ENCODE assay signal across 1 cellular context in the genomic region with DNA sequence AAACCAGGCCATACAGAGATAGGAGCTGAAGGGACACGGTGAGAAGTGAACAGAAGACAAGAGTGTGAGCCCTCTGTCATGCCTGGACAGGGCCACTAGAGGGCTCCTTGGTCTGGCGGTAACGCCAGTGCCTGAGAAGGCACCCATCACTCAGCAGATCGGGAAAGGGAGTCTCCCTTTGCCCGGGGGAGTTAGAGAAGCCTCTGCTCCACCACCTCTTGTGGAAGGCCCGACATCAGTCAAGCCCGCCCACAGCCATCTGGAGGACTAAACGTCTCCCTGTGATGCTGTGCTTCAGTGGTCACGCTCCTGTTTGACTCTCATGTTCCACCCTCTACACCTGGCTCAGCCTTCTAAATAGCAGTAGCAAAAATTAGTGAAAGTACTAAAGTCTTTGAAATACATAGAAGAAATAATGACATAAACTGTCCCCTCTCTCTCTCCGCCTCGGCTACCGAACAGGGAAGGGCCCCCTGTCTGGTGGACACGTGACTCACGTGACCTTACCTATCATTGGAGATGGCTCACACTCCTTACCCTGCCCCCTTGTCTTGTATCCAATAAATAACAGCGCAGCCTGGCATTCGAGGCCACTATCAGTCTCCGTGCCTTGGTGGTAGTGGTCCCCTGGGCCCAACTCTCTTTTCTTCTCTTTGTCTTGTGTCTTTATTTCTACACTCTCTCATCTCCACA.
TF ChIP-seq lines count a peak whose summit lies in the region.

No MANE protein-coding gene starts in this region.

TF ChIP-seq in K562, 482 proteins besides CTCF, POLR2A, EP300 and RAD21 (continued from another document):
- TF ChIP-seq, protein P1, sequence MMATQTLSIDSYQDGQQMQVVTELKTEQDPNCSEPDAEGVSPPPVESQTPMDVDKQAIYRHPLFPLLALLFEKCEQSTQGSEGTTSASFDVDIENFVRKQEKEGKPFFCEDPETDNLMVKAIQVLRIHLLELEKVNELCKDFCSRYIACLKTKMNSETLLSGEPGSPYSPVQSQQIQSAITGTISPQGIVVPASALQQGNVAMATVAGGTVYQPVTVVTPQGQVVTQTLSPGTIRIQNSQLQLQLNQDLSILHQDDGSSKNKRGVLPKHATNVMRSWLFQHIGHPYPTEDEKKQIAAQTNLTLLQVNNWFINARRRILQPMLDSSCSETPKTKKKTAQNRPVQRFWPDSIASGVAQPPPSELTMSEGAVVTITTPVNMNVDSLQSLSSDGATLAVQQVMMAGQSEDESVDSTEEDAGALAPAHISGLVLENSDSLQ (IDR thresholded peaks at IDR 0.05) = peak; percentile 60
- no peak for TF ChIP-seq CHAMP1 (IDR thresholded peaks at IDR 0.05)
- peak; percentile 80 for TF ChIP-seq TFE3 (CRISPR knock-in tag; IDR thresholded peaks at IDR 0.05)
- TF ChIP-seq ZBED1 (IDR thresholded peaks at IDR 0.05) = no peak
- peak; percentile 60 for TF ChIP-seq USF2 (CRISPR knock-in tag; IDR thresholded peaks at IDR 0.05)
- TF ChIP-seq HOXB6 (CRISPR knock-in tag; IDR thresholded peaks at IDR 0.05; ENCODE audit: borderline replicate concordance) = no peak
- TF ChIP-seq HNRNPL (IDR thresholded peaks at IDR 0.05; ENCODE audit: low read depth, low read length) = no peak
- TF ChIP-seq GTF2A2 (tag; IDR thresholded peaks at IDR 0.05) = no peak
- TF ChIP-seq RAD51 (IDR thresholded peaks at IDR 0.05; ENCODE audit: borderline replicate concordance, low read depth) = peak; percentile 62; the same call in 1 of the 2 replicates
- TF ChIP-seq ZNF764 (CRISPR knock-in tag; IDR thresholded peaks at IDR 0.05; ENCODE audit: low read depth) = no peak
